ENCODE assay signal across 7 cellular contexts in genomic region chr12:27331927-27332324, GRCh38. TPM values are rescaled to one million over a fixed set of nuclear protein-coding genes. Genes with fewer than 3 reads are reported as not detected.
A peak's percentile ranks its signal among the peaks of the same experiment; 100 is the strongest.
DNase-seq lines count a peak whose midpoint lies in the region; ATAC-seq and TF ChIP-seq lines count a peak whose summit lies in the region.

No MANE protein-coding gene starts in this region.

- H3K4me1 ChIP-seq in GM23248 (ENCODE audit: insufficient read depth) = peaks cover 22% of the 10 kb centered on the region

- peak overlapping the region; percentile 89 for H3K4me2 ChIP-seq in GM23248 (ENCODE audit: unreplicated experiment)

- peak overlapping the region; percentile 84 for H2AFZ ChIP-seq in GM23248

- H3K9me2 ChIP-seq in GM23248 (ENCODE audit: insufficient read depth) = no peaks in the 10 kb centered on the region

- DNase-seq in GM23248 (peak; percentile 46), SK-N-MC (ENCODE audit: low read depth, low spot score) (no peak), epithelial cell of proximal tubule (ENCODE audit: low read depth) (no peak), retinal pigment epithelial cell (ENCODE audit: low read depth) (no peak), DMS79 treated with DMSO at 0.1 percent for 48 hours (lab: John Stamatoyannopoulos, UW) (no peak)
- DNase-seq in stimulated activated CD4-positive, alpha-beta T cell treated with anti-CD3 and anti-CD28 coated beads, Interleukin-4, amount 100 ng/mL, for 1 hour = no peak

- H3K9me3 ChIP-seq in GM23248 (ENCODE audit: low read depth) (no peaks in the 10 kb centered on the region), SK-N-MC (ENCODE audit: low read depth, low read length) (no peaks in the 10 kb centered on the region)

- 2 to 4% methylated on average over 3 of the region's 3 CpGs for WGBS in GM23248 (ENCODE audit: low coverage in 1 of 2, low lambda C conversion rate in 2 of 2, missing lambda C conversion rate in 2 of 2), 2 experiments

- peak overlapping the region; percentile 62 for H3K27ac ChIP-seq in GM23248
- no peak overlapping the region for H3K27ac ChIP-seq in SK-N-MC

- ATAC-seq in HG03095 (IDR thresholded peaks at IDR 0.05; ENCODE audit: unreplicated experiment) = no peak

- H3K36me3 ChIP-seq in GM23248 (ENCODE audit: low read depth) (no peaks in the 10 kb centered on the region), SK-N-MC (ENCODE audit: insufficient read depth, low read length) (no peaks in the 10 kb centered on the region)

- H4K20me1 ChIP-seq in GM23248 (ENCODE audit: insufficient read depth) = no peaks in the 10 kb centered on the region

- TF ChIP-seq CTCF in epithelial cell of proximal tubule (conservative IDR thresholded peaks at IDR 0.05; ENCODE audit: low read depth, low read length) (no peak), retinal pigment epithelial cell (conservative IDR thresholded peaks at IDR 0.05; ENCODE audit: low read depth, low read length) (no peak)

- in situ Hi-C loops in GM23248 (cut with MboI) = no loop called here

- H3K27me3 ChIP-seq in GM23248 (replicated peaks; ENCODE audit: insufficient read depth) = no peaks in the 10 kb centered on the region

- H3K4me3 ChIP-seq in GM23248 (peak overlapping the region; percentile 85), SK-N-MC (peak overlapping the region; percentile 92), epithelial cell of proximal tubule (ENCODE audit: low read depth, low read length) (peak overlapping the region; percentile 73), retinal pigment epithelial cell (ENCODE audit: low read length) (peak overlapping the region; percentile 67)

- H3K9ac ChIP-seq in GM23248 = peak overlapping the region; percentile 71
- no peak overlapping the region for H3K9ac ChIP-seq in SK-N-MC (ENCODE audit: insufficient read length)

- peaks cover 35% of the 10 kb centered on the region for H3K79me2 ChIP-seq in GM23248 (ENCODE audit: insufficient read depth)

- peaks cover 19% of the 10 kb centered on the region for H3F3A ChIP-seq in GM23248 (ENCODE audit: insufficient read depth)

RNA-seq across cellular contexts. Expression of gene BMAL2, which starts 0.7 kb away (rescaled TPM):
- total RNA-seq in GM23248 (2014; rRNA removed; shearing (Covaris generic)) = 27.3 and 28.7 TPM in 2 replicates
- 14.8 and 14.9 TPM in 2 replicates for polyA plus RNA-seq in GM23248 (2016; fragmentation: Nextera tagmentation; extraction: Ambion mirVana)
- total RNA-seq in epithelial cell of proximal tubule = 27.4 and 39.9 TPM in 2 replicates
